In genomic region chr17:63800783-63801182, GRCh38 we compare ENCODE assay signal across 19 cellular contexts.
"Had no signal": no experiment of that assay in that cellular context is flagged by ENCODE, and none has a peak within 500 bp of the region (broad histone marks: within the 10 kb centered on the region; RNA-seq: fewer than 3 reads in every experiment).

No MANE protein-coding gene starts in this region.

- H3K4me1 ChIP-seq: Peyer's patch, SJCRH30 had no signal

- H3K4me3 Mint-ChIP-seq: activated CD8-positive, alpha-beta T cell treated with anti-CD3 and anti-CD28 coated beads for 36 hours; brain had no signal

- ATAC-seq: activated CD8-positive, alpha-beta T cell treated with anti-CD3 and anti-CD28 coated beads for 36 hours had no signal

- H3K27me3 Mint-ChIP-seq: activated CD8-positive, alpha-beta T cell treated with anti-CD3 and anti-CD28 coated beads for 36 hours; brain had no signal

- H3K9me3 Mint-ChIP-seq: activated CD8-positive, alpha-beta T cell treated with anti-CD3 and anti-CD28 coated beads for 36 hours; brain had no signal

- H3K4me1 Mint-ChIP-seq: brain had no signal

- DNase-seq: activated CD4-positive, CD25-positive, alpha-beta regulatory T cell; activated CD8-positive, alpha-beta memory T cell treated with anti-CD3 and anti-CD28 coated beads, Interleukin-2, amount 50 U/mL, for 4 hours; activated CD8-positive, alpha-beta T cell treated with anti-CD3 and anti-CD28 coated beads for 36 hours; activated effector memory CD4-positive, alpha-beta T cell treated with anti-CD3 and anti-CD28 coated beads, Interleukin-2, amount 50 U/mL, for 16 hours; activated naive CD4-positive, alpha-beta T cell treated with Interleukin-2 at 50 U/mL for 16 hours; amygdala; Karpas-422; NCI-H1048; NCI-H146; NCI-H187 treated with DMSO at 0.1 percent for 48 hours; NCI-H2081 treated with DMSO at 0.1 percent for 48 hours; NCI-H446; NCI-H524; Peyer's patch; Right ventricle myocardium superior; SJCRH30; SK-N-SH; T1000 had no signal

- H3K27ac Mint-ChIP-seq: brain had no signal

- H3K27me3 ChIP-seq: Peyer's patch, SJCRH30 had no signal

- H3K4me3 ChIP-seq: Peyer's patch, SJCRH30 had no signal

- H3K9me3 ChIP-seq: Peyer's patch, SJCRH30, SK-N-SH had no signal
